Comparison of ENCODE assay signal across 16 cellular contexts in genomic region chr12:32891526-32891925, GRCh38. TPM values are rescaled to one million over a fixed set of nuclear protein-coding genes. Genes with fewer than 3 reads are reported as not detected.
DNase-seq lines count a peak whose midpoint lies in the region; TF ChIP-seq lines count a peak whose summit lies in the region.
"Had no signal": no experiment of that assay in that cellular context is flagged by ENCODE, and none has a peak within 500 bp of the region (broad histone marks: within the 10 kb centered on the region; RNA-seq: fewer than 3 reads in every experiment).

No MANE protein-coding gene starts in this region.

- peaks cover 46% of the 10 kb centered on the region for H3K4me1 ChIP-seq in Caco-2
- H3K4me1 ChIP-seq in HUES6 (ENCODE audit: control insufficient read depth, insufficient read depth, low read length): peaks cover 54% of the 10 kb centered on the region
- H3K4me1 ChIP-seq in colonic mucosa: peaks cover 4% of the 10 kb centered on the region

- POLR2A ChIA-PET in Caco-2 (lab: Charles Lee): no interaction called here

- DNase-seq in Caco-2: no peak
- DNase-seq in colonic mucosa: no peak
- no peak for DNase-seq in mesothelial cell of epicardium (ENCODE audit: low spot score in 2 of 2, unreplicated experiment in 2 of 2)
- DNase-seq in hypothalamus (lab: John Stamatoyannopoulos, UW): no peak
- DNase-seq in retina: no peak
- no peak for DNase-seq in midbrain (lab: John Stamatoyannopoulos, UW)
- no peak for DNase-seq in NOMO-1 treated with DMSO at 0.1 percent for 48 hours (lab: John Stamatoyannopoulos, UW; ENCODE audit: unreplicated experiment)
- DNase-seq: activated CD4-positive, alpha-beta T cell treated with anti-CD3 and anti-CD28 coated beads, Interleukin-2, amount 10 ng/mL, durations not matched to agents 24 days and 14 days; activated naive CD4-positive, alpha-beta T cell treated with anti-CD3 and anti-CD28 coated beads for 36 hours; activated T-cell treated with anti-CD3 and anti-CD28 coated beads for 4 hours; COR-L47; cortex of kidney; NCI-H2081 treated with DMSO at 0.1 percent for 48 hours; NCI-H526 treated with DMSO at 0.1 percent for 48 hours had no signal

- H3K27me3 Mint-ChIP-seq in Caco-2 (ENCODE audit: insufficient read depth, unreplicated experiment): no peaks in the 10 kb centered on the region
- H3K27me3 Mint-ChIP-seq in mesothelial cell of epicardium (ENCODE audit: low read depth): no peaks in the 10 kb centered on the region

- H3K4me3 Mint-ChIP-seq in Caco-2 (ENCODE audit: unreplicated experiment) (peak overlapping the region; percentile 91), mesothelial cell of epicardium (peak overlapping the region; percentile 36)
- H3K4me3 Mint-ChIP-seq: activated CD4-positive, alpha-beta T cell treated with anti-CD3 and anti-CD28 coated beads, Interleukin-2, amount 10 ng/mL, durations not matched to agents 24 days and 14 days; activated naive CD4-positive, alpha-beta T cell treated with anti-CD3 and anti-CD28 coated beads for 36 hours had no signal

- H3K4me3 ChIP-seq in Caco-2 (ENCODE audit: low read depth, low read length) (no peak overlapping the region), HUES6 (ENCODE audit: low read depth, low read length) (peak overlapping the region; percentile 46), colonic mucosa (no peak overlapping the region)
- H3K4me3 ChIP-seq: ascending aorta had no signal

- H3K9ac ChIP-seq in HUES6 (ENCODE audit: low read length) (peak overlapping the region; percentile 75), colonic mucosa (ENCODE audit: low read depth in 2 of 2, low read length in 2 of 2) (peak overlapping the region in 1 of 2 donors; percentile 13)

- H3K27ac Mint-ChIP-seq in Caco-2 (ENCODE audit: unreplicated experiment) (peak overlapping the region; percentile 80), mesothelial cell of epicardium (peak overlapping the region; percentile 97)
- H3K27ac Mint-ChIP-seq: activated CD4-positive, alpha-beta T cell treated with anti-CD3 and anti-CD28 coated beads, Interleukin-2, amount 10 ng/mL, durations not matched to agents 24 days and 14 days; activated naive CD4-positive, alpha-beta T cell treated with anti-CD3 and anti-CD28 coated beads for 36 hours had no signal

- H3K27me3 ChIP-seq in Caco-2 (replicated peaks; ENCODE audit: control insufficient read depth, insufficient read depth, low read length) (no peaks in the 10 kb centered on the region), HUES6 (ENCODE audit: control insufficient read depth, insufficient read depth, low read length) (peaks cover 12% of the 10 kb centered on the region), colonic mucosa (no peaks in the 10 kb centered on the region)

- H3K27ac ChIP-seq in HUES6 (ENCODE audit: low read depth, low read length) (peak overlapping the region; percentile 98), colonic mucosa (peak overlapping the region; percentile 24)
- H3K27ac ChIP-seq: ascending aorta had no signal

- H3K9me3 ChIP-seq in Caco-2 (no peaks in the 10 kb centered on the region), HUES6 (ENCODE audit: control insufficient read depth, insufficient read depth, low read depth, low read length) (no peaks in the 10 kb centered on the region), colonic mucosa (no peaks in the 10 kb centered on the region)
- H3K9me3 ChIP-seq: ascending aorta had no signal

- no TSS peak for BruUV-seq in Caco-2 (replicated peaks; lab: Mats Ljungman, UMichigan)

- H3K36me3 Mint-ChIP-seq in Caco-2 (ENCODE audit: insufficient read depth, unreplicated experiment): peaks cover 94% of the 10 kb centered on the region
- H3K36me3 Mint-ChIP-seq in mesothelial cell of epicardium: no peaks in the 10 kb centered on the region

- peaks cover 31% of the 10 kb centered on the region for H3K4me1 Mint-ChIP-seq in Caco-2 (ENCODE audit: low read depth, unreplicated experiment)
- H3K4me1 Mint-ChIP-seq in mesothelial cell of epicardium: peaks cover 59% of the 10 kb centered on the region

- intact Hi-C loops in Caco-2 (cut with micrococcal nuclease; ENCODE audit: unreplicated experiment) (loop anchor here (5.0 kb wide), 2 partner anchors 214 to 1519 kb away; partner anchors contain the start of gene DNM1L), colonic mucosa (cut with DNase I) (no loop called here)

- CTCF ChIA-PET in Caco-2 (lab: Charles Lee): no interaction called here

- H3K9me3 Mint-ChIP-seq in Caco-2 (ENCODE audit: unreplicated experiment) (no peaks in the 10 kb centered on the region), mesothelial cell of epicardium (no peaks in the 10 kb centered on the region)
- H3K9me3 Mint-ChIP-seq: activated CD4-positive, alpha-beta T cell treated with anti-CD3 and anti-CD28 coated beads, Interleukin-2, amount 10 ng/mL, durations not matched to agents 24 days and 14 days; activated naive CD4-positive, alpha-beta T cell treated with anti-CD3 and anti-CD28 coated beads for 36 hours had no signal

- TF ChIP-seq CTCF in Caco-2 (IDR thresholded peaks at IDR 0.05; ENCODE audit: insufficient read depth in 1 of 2, low read depth in 1 of 2, low read length in 1 of 2, severe bottlenecking in 1 of 2, unreplicated experiment in 1 of 2) (no peak), colonic mucosa (IDR thresholded peaks at IDR 0.05) (no peak), mesothelial cell of epicardium (IDR thresholded peaks at IDR 0.05; ENCODE audit: unreplicated experiment) (no peak)

- H3K36me3 ChIP-seq in Caco-2 (ENCODE audit: control insufficient read depth, insufficient read depth, low read length) (no peaks in the 10 kb centered on the region), HUES6 (ENCODE audit: control insufficient read depth, insufficient read depth, low read length) (no peaks in the 10 kb centered on the region), colonic mucosa (no peaks in the 10 kb centered on the region)
- H3K36me3 ChIP-seq: ascending aorta had no signal

RNA-seq across cellular contexts. Expression of gene PKP2, which starts 5.1 kb away (rescaled TPM):
- total RNA-seq in Caco-2 (2022) (249 and 275 TPM in 2 replicates), colonic mucosa (100 to 1,000 TPM; 130 to 187 TPM), mesothelial cell of epicardium (65.3 to 69.5 TPM (median 67.3 TPM) in 3 replicates)
- total RNA-seq: activated CD4-positive, alpha-beta T cell treated with anti-CD3 and anti-CD28 coated beads, Interleukin-2, amount 10 ng/mL, durations not matched to agents 24 days and 14 days; ascending aorta had no signal
